ENCODE assay signal across 20 cellular contexts in genomic region chr9:81573415-81574321, GRCh38.
"Had no signal": no experiment of that assay in that cellular context is flagged by ENCODE, and none has a peak within 500 bp of the region (broad histone marks: within the 10 kb centered on the region; RNA-seq: fewer than 3 reads in every experiment).

No MANE protein-coding gene starts in this region.

- H3K4me3 Mint-ChIP-seq: activated CD4-positive, alpha-beta T cell treated with anti-CD3 and anti-CD28 coated beads, Interleukin-2, amount 10 ng/mL, durations not matched to agents 24 days and 14 days; activated CD8-positive, alpha-beta T cell treated with anti-CD3 and anti-CD28 coated beads, Interleukin-2, amount 10 ng/mL, durations not matched to agents 7 days and 5 days; dendritic cell treated with granulocyte-macrophage colony-stimulating factor and Interleukin-4, amounts not matched to agents 40 ng/mL and 50 ng/mL, for 4 days had no signal

- H3K27me3 ChIP-seq: foreskin keratinocyte, tibial nerve had no signal

- H3K9me3 ChIP-seq: lower lobe of right lung, tibial nerve had no signal

- H3K27ac Mint-ChIP-seq: activated CD4-positive, alpha-beta T cell treated with anti-CD3 and anti-CD28 coated beads, Interleukin-2, amount 10 ng/mL, durations not matched to agents 24 days and 14 days; activated CD8-positive, alpha-beta T cell treated with anti-CD3 and anti-CD28 coated beads, Interleukin-2, amount 10 ng/mL, durations not matched to agents 7 days and 5 days; activated naive CD4-positive, alpha-beta T cell treated with anti-CD3 and anti-CD28 coated beads, Interleukin-2, amount 50 U/mL, for 72 hours; dendritic cell treated with granulocyte-macrophage colony-stimulating factor and Interleukin-4, amounts not matched to agents 40 ng/mL and 50 ng/mL, for 4 days had no signal

- H3K27ac ChIP-seq: foreskin keratinocyte, lower lobe of right lung, skin epidermis, tibial nerve had no signal

- DNase-seq: activated CD4-positive, alpha-beta T cell treated with anti-CD3 and anti-CD28 coated beads, Interleukin-2, amount 10 ng/mL, durations not matched to agents 24 days and 14 days; activated CD4-positive, CD25-positive, alpha-beta regulatory T cell; activated CD8-positive, alpha-beta memory T cell treated with anti-CD3 and anti-CD28 coated beads, Interleukin-2, amount 50 U/mL, for 4 hours; activated CD8-positive, alpha-beta T cell treated with anti-CD3 and anti-CD28 coated beads, Interleukin-2, amount 10 ng/mL, durations not matched to agents 7 days and 5 days; activated effector memory CD4-positive, alpha-beta T cell treated with anti-CD3 and anti-CD28 coated beads, Interleukin-2, amount 50 U/mL, for 16 hours; activated T-cell treated with anti-CD3 and anti-CD28 coated beads, Interleukin-2, amount 50 U/mL, for 48 hours; cerebellar nuclear complex; effector memory CD4-positive, alpha-beta T cell; lower lobe of right lung; midbrain; posterior cingulate gyrus; right cardiac atrium; stimulated activated CD4-positive, alpha-beta T cell treated with anti-CD3 and anti-CD28 coated beads, Interleukin-4, amount 100 ng/mL, for 24 hours; stimulated activated naive CD4-positive, alpha-beta T cell; T-helper 2 cell had no signal

- H3K36me3 Mint-ChIP-seq: activated naive CD4-positive, alpha-beta T cell treated with anti-CD3 and anti-CD28 coated beads, Interleukin-2, amount 50 U/mL, for 72 hours had no signal

- H3K9me3 Mint-ChIP-seq: activated CD4-positive, alpha-beta T cell treated with anti-CD3 and anti-CD28 coated beads, Interleukin-2, amount 10 ng/mL, durations not matched to agents 24 days and 14 days; activated naive CD4-positive, alpha-beta T cell treated with anti-CD3 and anti-CD28 coated beads, Interleukin-2, amount 50 U/mL, for 72 hours; dendritic cell treated with granulocyte-macrophage colony-stimulating factor and Interleukin-4, amounts not matched to agents 40 ng/mL and 50 ng/mL, for 4 days had no signal

- H3K36me3 ChIP-seq: lower lobe of right lung, tibial nerve had no signal

- H3K27me3 Mint-ChIP-seq: activated CD4-positive, alpha-beta T cell treated with anti-CD3 and anti-CD28 coated beads, Interleukin-2, amount 10 ng/mL, durations not matched to agents 24 days and 14 days; dendritic cell treated with granulocyte-macrophage colony-stimulating factor and Interleukin-4, amounts not matched to agents 40 ng/mL and 50 ng/mL, for 4 days had no signal

- H3K4me1 ChIP-seq: foreskin keratinocyte, lower lobe of right lung had no signal

- H3K4me3 ChIP-seq: lower lobe of right lung, skin epidermis, tibial nerve had no signal

- H3K4me1 Mint-ChIP-seq: activated CD4-positive, alpha-beta T cell treated with anti-CD3 and anti-CD28 coated beads, Interleukin-2, amount 10 ng/mL, durations not matched to agents 24 days and 14 days had no signal

- ATAC-seq: activated CD8-positive, alpha-beta T cell treated with anti-CD3 and anti-CD28 coated beads, Interleukin-2, amount 10 ng/mL, durations not matched to agents 7 days and 5 days; activated naive CD4-positive, alpha-beta T cell treated with anti-CD3 and anti-CD28 coated beads, Interleukin-2, amount 50 U/mL, for 72 hours; foreskin keratinocyte; lower lobe of right lung; right cardiac atrium had no signal
